Comparison of ENCODE assay signal across 7 cellular contexts in genomic region chr2:91759383-91759941, GRCh38.
DNase-seq lines count a peak whose midpoint lies in the region; ATAC-seq and TF ChIP-seq lines count a peak whose summit lies in the region.
"Not testable (repeated sequence)": the region's sequence is repeated elsewhere in the genome, so short reads cannot be mapped to it uniquely, and the experiment has no call there.

No MANE protein-coding gene starts in this region.

- H3K36me3 Mint-ChIP-seq in GM23338 (ENCODE audit: low read depth): peaks cover 16% of the 10 kb centered on the region
- H3K36me3 Mint-ChIP-seq in naive thymus-derived CD4-positive, alpha-beta T cell: not testable (repeated sequence)

- not testable (repeated sequence) for H3K4me2 ChIP-seq in GM23338, KMS-11

- CTCF ChIA-PET in naive thymus-derived CD4-positive, alpha-beta T cell (lab: Charles Lee): not testable (repeated sequence)

- ATAC-seq in GM23338 (peak; percentile 69), RWPE2 (ENCODE audit: low read depth) (peak; percentile 61), foreskin keratinocyte (peak; percentile 37)
- ATAC-seq in naive thymus-derived CD4-positive, alpha-beta T cell: peak; percentile 44

- H3K27ac ChIP-seq in C4-2B; GM23338 (ENCODE audit: low read depth); KMS-11; RWPE2 (ENCODE audit: poor library complexity, severe bottlenecking); foreskin keratinocyte; naive thymus-derived CD4-positive, alpha-beta T cell (ENCODE audit: low read depth, low read length): not testable (repeated sequence)

- not testable (repeated sequence) for H3K4me3 Mint-ChIP-seq in GM23338; naive thymus-derived CD4-positive, alpha-beta T cell

- not testable (repeated sequence) for H3K9ac ChIP-seq in KMS-11

- not testable (repeated sequence) for H3K4me1 ChIP-seq in GM23338 (ENCODE audit: insufficient read depth); KMS-11 (ENCODE audit: low read depth, poor library complexity, severe bottlenecking); RWPE2 (ENCODE audit: insufficient read depth, poor library complexity, severe bottlenecking); foreskin keratinocyte; naive thymus-derived CD4-positive, alpha-beta T cell (ENCODE audit: control insufficient read depth in 2 of 2, insufficient read depth in 2 of 2, low read length in 2 of 2)

- not testable (repeated sequence) for H3K27ac Mint-ChIP-seq in GM23338; naive thymus-derived CD4-positive, alpha-beta T cell

- H3K4me1 Mint-ChIP-seq in GM23338: peaks cover 16% of the 10 kb centered on the region
- not testable (repeated sequence) for H3K4me1 Mint-ChIP-seq in naive thymus-derived CD4-positive, alpha-beta T cell

- not testable (repeated sequence) for H3K36me3 ChIP-seq in GM23338 (ENCODE audit: insufficient read depth); KMS-11 (ENCODE audit: insufficient read depth); RWPE2 (ENCODE audit: low read depth); naive thymus-derived CD4-positive, alpha-beta T cell (ENCODE audit: control insufficient read depth in 2 of 3, insufficient read depth in 3 of 3, low read length in 3 of 3)

- POLR2A ChIA-PET in naive thymus-derived CD4-positive, alpha-beta T cell (lab: Charles Lee): not testable (repeated sequence)

- H3K9me2 ChIP-seq in GM23338 (ENCODE audit: insufficient read depth): not testable (repeated sequence)

- H3K27me3 Mint-ChIP-seq in GM23338 (ENCODE audit: insufficient read depth, low read depth, poor library complexity); naive thymus-derived CD4-positive, alpha-beta T cell: not testable (repeated sequence)

- not testable (repeated sequence) for H3F3A ChIP-seq in GM23338 (replicated peaks; ENCODE audit: low read depth)

- H3K27me3 ChIP-seq in GM23338 (ENCODE audit: insufficient read depth); KMS-11 (ENCODE audit: insufficient read depth, low read depth); RWPE2 (ENCODE audit: insufficient read depth, poor library complexity, severe bottlenecking); foreskin keratinocyte; naive thymus-derived CD4-positive, alpha-beta T cell (ENCODE audit: control insufficient read depth in 2 of 2, insufficient read depth in 2 of 2, low read length in 2 of 2): not testable (repeated sequence)

- not testable (repeated sequence) for H3K79me2 ChIP-seq in GM23338 (replicated peaks; ENCODE audit: insufficient read depth); KMS-11 (ENCODE audit: insufficient read depth, low read depth)

- H4K20me1 ChIP-seq in GM23338 (replicated peaks; ENCODE audit: insufficient read depth); KMS-11 (ENCODE audit: insufficient read depth): not testable (repeated sequence)

- not testable (repeated sequence) for H3K9me3 Mint-ChIP-seq in GM23338; naive thymus-derived CD4-positive, alpha-beta T cell

- TF ChIP-seq CTCF in C4-2B (conservative IDR thresholded peaks at IDR 0.05) (peak; percentile 33), GM23338 (conservative IDR thresholded peaks at IDR 0.05; ENCODE audit: low read depth in 2 of 2) (peak in 1 of 2 experiments; percentile 28; a peak in 1 of 4 replicates), KMS-11 (conservative IDR thresholded peaks at IDR 0.05; ENCODE audit: low read depth, low read length) (0 out of 2 replicates have a peak, but pooled peaks have one; percentile 13), cardiac fibroblast (IDR thresholded peaks at IDR 0.05; ENCODE audit: low read depth, low read length) (peak; percentile 8), foreskin keratinocyte (conservative IDR thresholded peaks at IDR 0.05) (peak; percentile 11)
- not testable (repeated sequence) for TF ChIP-seq CTCF in RWPE2 (IDR thresholded peaks at IDR 0.05; ENCODE audit: poor library complexity, severe bottlenecking)

- intact Hi-C loops in naive thymus-derived CD4-positive, alpha-beta T cell (cut with micrococcal nuclease): not testable (repeated sequence)

- H2AFZ ChIP-seq in GM23338; KMS-11 (ENCODE audit: low read depth): not testable (repeated sequence)

- H3K4me3 ChIP-seq in GM23338; KMS-11 (IDR thresholded peaks at IDR 0.05; ENCODE audit: insufficient read depth, low read depth, low read length); RWPE2 (ENCODE audit: severe bottlenecking); cardiac fibroblast (replicated peaks in 1 of 2; ENCODE audit: low read depth in 2 of 2, low read length in 2 of 2); naive thymus-derived CD4-positive, alpha-beta T cell (ENCODE audit: low read length): not testable (repeated sequence)

- DNase-seq in GM23338 (ENCODE audit: low spot score); RWPE2 (ENCODE audit: low spot score); cardiac fibroblast (ENCODE audit: low read depth in 2 of 2); foreskin keratinocyte; naive thymus-derived CD4-positive, alpha-beta T cell: not testable (repeated sequence)

- H3K9me3 ChIP-seq in RWPE2 (ENCODE audit: severe bottlenecking); naive thymus-derived CD4-positive, alpha-beta T cell (ENCODE audit: control insufficient read depth in 2 of 3, low read length in 3 of 3): not testable (repeated sequence)
